Comparison of ENCODE assay signal across 8 cellular contexts in the genomic region with DNA sequence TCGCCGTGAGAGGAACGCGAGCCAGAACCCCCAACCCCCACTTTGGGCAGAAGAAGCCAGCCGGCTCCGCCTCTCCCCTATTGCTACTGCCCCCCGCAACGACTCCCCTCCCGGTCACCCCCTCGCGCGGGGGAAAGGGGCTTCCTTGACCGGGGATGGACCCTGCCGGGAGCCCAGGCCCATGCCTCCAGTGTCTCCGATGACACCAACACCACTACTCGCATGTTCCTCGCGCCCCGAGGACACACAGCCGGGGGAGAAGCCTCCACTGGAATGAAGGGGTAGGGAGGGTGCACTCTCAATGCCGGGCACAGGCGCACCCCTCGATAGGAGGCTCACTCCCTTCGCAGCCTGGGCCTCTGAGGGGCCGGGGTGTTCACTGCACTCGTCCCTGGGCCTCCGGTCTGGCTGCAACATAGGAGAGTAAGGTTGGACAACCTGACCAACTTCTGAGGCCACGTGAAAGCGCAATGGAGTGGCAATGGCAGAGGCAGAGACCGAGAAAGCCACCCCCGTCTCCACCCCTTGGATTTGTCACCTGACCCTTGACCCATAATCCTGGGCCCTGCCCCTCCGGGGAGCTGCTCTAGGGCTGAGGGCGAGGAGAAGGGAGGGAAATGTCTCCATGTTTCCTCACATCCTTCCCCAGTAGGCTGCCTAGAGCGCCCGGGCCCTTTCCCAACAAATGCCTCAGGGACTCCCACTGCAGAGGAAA. TPM values are rescaled to one million over a fixed set of nuclear protein-coding genes. Genes with fewer than 3 reads are reported as not detected.
A peak's percentile ranks its signal among the peaks of the same experiment; 100 is the strongest.
DNase-seq lines count a peak whose midpoint lies in the region; ATAC-seq and TF ChIP-seq lines count a peak whose summit lies in the region.
"Had no signal": no experiment of that assay in that cellular context is flagged by ENCODE, and none has a peak within 500 bp of the region (broad histone marks: within the 10 kb centered on the region; RNA-seq: fewer than 3 reads in every experiment).

No MANE protein-coding gene starts in this region.

- no peak for TF ChIP-seq POLR2A in adrenal gland (IDR thresholded peaks at IDR 0.05)

- peaks cover 1% of the 10 kb centered on the region for H3K36me3 Mint-ChIP-seq in activated T-helper 1 cell treated with anti-CD3 and anti-CD28 coated beads, Interleukin-12 subunit alpha, Interleukin-12 subunit beta, Interleukin-2, Interleukin-4 antibody, amounts not matched to agents 30 ng/mL and 10 ng/mL and 1 ng/mL, durations not matched to agents 14 hours and 24 hours and 36 hours (ENCODE audit: low read depth)

- H3K27me3 ChIP-seq in HUES6 (ENCODE audit: control insufficient read depth, insufficient read depth, low read length) = peaks cover 86% of the 10 kb centered on the region
- H3K27me3 ChIP-seq in iPS-18a (ENCODE audit: control insufficient read depth, insufficient read depth, low read length) = peaks cover 91% of the 10 kb centered on the region
- peaks cover 25% of the 10 kb centered on the region for H3K27me3 ChIP-seq in adrenal gland

- no peak overlapping the region for H3K27ac ChIP-seq in HUES6 (ENCODE audit: low read depth, low read length)
- no peak overlapping the region for H3K27ac ChIP-seq in iPS-18a (ENCODE audit: low read length)
- peak overlapping the region in 2 of 5 donors; percentile 3 to 13 for H3K27ac ChIP-seq in adrenal gland

- H3K9me3 Mint-ChIP-seq in activated T-helper 1 cell treated with anti-CD3 and anti-CD28 coated beads, Interleukin-12 subunit alpha, Interleukin-12 subunit beta, Interleukin-2, Interleukin-4 antibody, amounts not matched to agents 30 ng/mL and 10 ng/mL and 1 ng/mL, durations not matched to agents 14 hours and 24 hours and 36 hours = no peaks in the 10 kb centered on the region
- H3K9me3 Mint-ChIP-seq: activated naive CD4-positive, alpha-beta T cell treated with anti-CD3 and anti-CD28 coated beads, Interleukin-2, amount 50 U/mL, for 72 hours had no signal

- intact Hi-C loops in activated T-helper 1 cell treated with anti-CD3 and anti-CD28 coated beads, Interleukin-12 subunit alpha, Interleukin-12 subunit beta, Interleukin-2, Interleukin-4 antibody, amounts not matched to agents 30 ng/mL and 10 ng/mL and 1 ng/mL, durations not matched to agents 14 hours and 24 hours and 36 hours (cut with micrococcal nuclease) = loop anchor here (1.0 to 5.0 kb wide), 5 partner anchors 42 to 186 kb away; partner anchors contain the start of genes DNAI1, ENHO and FAM219A
- intact Hi-C loops in adrenal gland (cut with DNase I) = loop anchor here (2.0 to 10.0 kb wide), 4 partner anchors 40 to 188 kb away; no protein-coding TSS in a partner anchor

- H3K27me3 Mint-ChIP-seq in activated T-helper 1 cell treated with anti-CD3 and anti-CD28 coated beads, Interleukin-12 subunit alpha, Interleukin-12 subunit beta, Interleukin-2, Interleukin-4 antibody, amounts not matched to agents 30 ng/mL and 10 ng/mL and 1 ng/mL, durations not matched to agents 14 hours and 24 hours and 36 hours (ENCODE audit: insufficient read depth) = peaks cover 69% of the 10 kb centered on the region

- ATAC-seq in HG02571 (IDR thresholded peaks at IDR 0.05; ENCODE audit: unreplicated experiment) = no peak

- TF ChIP-seq CTCF in adrenal gland (IDR thresholded peaks at IDR 0.05) = no peak

- DNase-seq in activated T-helper 1 cell treated with anti-CD3 and anti-CD28 coated beads, Interleukin-12 subunit alpha, Interleukin-12 subunit beta, Interleukin-2, Interleukin-4 antibody, amounts not matched to agents 30 ng/mL and 10 ng/mL and 1 ng/mL, durations not matched to agents 14 hours and 24 hours and 36 hours (ENCODE audit: low spot score) = no peak
- DNase-seq in stimulated activated CD8-positive, alpha-beta memory T cell treated with anti-CD3 and anti-CD28 coated beads, Interleukin-4, amount 100 ng/mL, for 48 hours = peak; percentile 39
- DNase-seq in HK-2 (ENCODE audit: unreplicated experiment) (no peak), adrenal gland (no peak)

- H3K4me1 ChIP-seq in HUES6 (ENCODE audit: control insufficient read depth, insufficient read depth, low read length) (peaks cover 52% of the 10 kb centered on the region), iPS-18a (ENCODE audit: control insufficient read depth, low read depth, low read length) (peaks cover 26% of the 10 kb centered on the region), adrenal gland (replicated peaks in 1 of 2) (peaks cover 0 to 4% of the 10 kb centered on the region in 2 donors)

- H3K27ac Mint-ChIP-seq in activated T-helper 1 cell treated with anti-CD3 and anti-CD28 coated beads, Interleukin-12 subunit alpha, Interleukin-12 subunit beta, Interleukin-2, Interleukin-4 antibody, amounts not matched to agents 30 ng/mL and 10 ng/mL and 1 ng/mL, durations not matched to agents 14 hours and 24 hours and 36 hours = no peak overlapping the region
- H3K27ac Mint-ChIP-seq: activated naive CD4-positive, alpha-beta T cell treated with anti-CD3 and anti-CD28 coated beads, Interleukin-2, amount 50 U/mL, for 72 hours had no signal

- H3K9ac ChIP-seq in HUES6 (ENCODE audit: low read length) (peak overlapping the region; percentile 9), iPS-18a (ENCODE audit: low read length) (no peak overlapping the region)

- H3K4me3 Mint-ChIP-seq in activated T-helper 1 cell treated with anti-CD3 and anti-CD28 coated beads, Interleukin-12 subunit alpha, Interleukin-12 subunit beta, Interleukin-2, Interleukin-4 antibody, amounts not matched to agents 30 ng/mL and 10 ng/mL and 1 ng/mL, durations not matched to agents 14 hours and 24 hours and 36 hours = peak overlapping the region; percentile 64

- WGBS in adrenal gland, 4 donors = 43 to 77% (median 50%) methylated on average over 2 to 35 of the region's 35 CpGs

- H3K9me3 ChIP-seq in HUES6 (ENCODE audit: control insufficient read depth, insufficient read depth, low read depth, low read length) = no peaks in the 10 kb centered on the region
- no peaks in the 10 kb centered on the region for H3K9me3 ChIP-seq in iPS-18a (ENCODE audit: control insufficient read depth, low read depth, low read length)
- H3K9me3 ChIP-seq in adrenal gland (replicated peaks in 1 of 3) = no peaks in the 10 kb centered on the region

- H3K36me3 ChIP-seq in HUES6 (ENCODE audit: control insufficient read depth, insufficient read depth, low read length) = no peaks in the 10 kb centered on the region
- H3K36me3 ChIP-seq in iPS-18a (ENCODE audit: control insufficient read depth, low read depth, low read length) = no peaks in the 10 kb centered on the region
- no peaks in the 10 kb centered on the region for H3K36me3 ChIP-seq in adrenal gland (replicated peaks in 1 of 2)

- H3K4me3 ChIP-seq in HUES6 (ENCODE audit: low read depth, low read length) (peak overlapping the region; percentile 78), iPS-18a (ENCODE audit: low read length) (peak overlapping the region; percentile 65), adrenal gland (peak overlapping the region in 1 of 4 donors; percentile 57)

- H3K4me1 Mint-ChIP-seq in activated T-helper 1 cell treated with anti-CD3 and anti-CD28 coated beads, Interleukin-12 subunit alpha, Interleukin-12 subunit beta, Interleukin-2, Interleukin-4 antibody, amounts not matched to agents 30 ng/mL and 10 ng/mL and 1 ng/mL, durations not matched to agents 14 hours and 24 hours and 36 hours (ENCODE audit: low read depth) = peaks cover 15% of the 10 kb centered on the region

RNA-seq across cellular contexts. Expression of gene CNTFR, which starts 1.0 kb away (rescaled TPM):
- not detected in 2 replicates for total RNA-seq in activated T-helper 1 cell treated with anti-CD3 and anti-CD28 coated beads, Interleukin-12 subunit alpha, Interleukin-12 subunit beta, Interleukin-2, Interleukin-4 antibody, amounts not matched to agents 30 ng/mL and 10 ng/mL and 1 ng/mL, durations not matched to agents 14 hours and 24 hours and 36 hours
- total RNA-seq in adrenal gland = 1 to 10 TPM; 2.2 to 9.7 (median 3.8) TPM
- polyA plus RNA-seq in adrenal gland = 10 to 100 TPM in 1 of 3 donors, 1 to 10 TPM in 2; 1.1 to 15.2 (median 5.7) TPM

RNA-seq across cellular contexts. Expression of gene RPP25L, which starts 21.4 kb away (rescaled TPM):
- 37.5 and 40.2 TPM in 2 replicates for total RNA-seq in activated T-helper 1 cell treated with anti-CD3 and anti-CD28 coated beads, Interleukin-12 subunit alpha, Interleukin-12 subunit beta, Interleukin-2, Interleukin-4 antibody, amounts not matched to agents 30 ng/mL and 10 ng/mL and 1 ng/mL, durations not matched to agents 14 hours and 24 hours and 36 hours
- total RNA-seq in adrenal gland = 10 to 100 TPM; 11.3 to 40.9 (median 26.8) TPM
- polyA plus RNA-seq in adrenal gland = 10 to 100 TPM; 10.5 to 32.5 (median 28.3) TPM

RNA-seq across cellular contexts. Expression of gene DCTN3, which starts 29.8 kb away (rescaled TPM):
- total RNA-seq in activated T-helper 1 cell treated with anti-CD3 and anti-CD28 coated beads, Interleukin-12 subunit alpha, Interleukin-12 subunit beta, Interleukin-2, Interleukin-4 antibody, amounts not matched to agents 30 ng/mL and 10 ng/mL and 1 ng/mL, durations not matched to agents 14 hours and 24 hours and 36 hours = 59.3 and 62.2 TPM in 2 replicates
- total RNA-seq in adrenal gland = 100 to 1,000 TPM in 5 of 8 donors, 10 to 100 TPM in 3; 46.6 to 163 (median 108) TPM
- 10 to 100 TPM; 51.3 to 95.8 (median 74.0) TPM for polyA plus RNA-seq in adrenal gland

RNA-seq across cellular contexts. Expression of gene ARID3C, which starts 38.3 kb away (rescaled TPM):
- total RNA-seq in activated T-helper 1 cell treated with anti-CD3 and anti-CD28 coated beads, Interleukin-12 subunit alpha, Interleukin-12 subunit beta, Interleukin-2, Interleukin-4 antibody, amounts not matched to agents 30 ng/mL and 10 ng/mL and 1 ng/mL, durations not matched to agents 14 hours and 24 hours and 36 hours = 0.23 TPM in 1 of 2 replicates, not detected in the other
- total RNA-seq in adrenal gland = not detected
- polyA plus RNA-seq in adrenal gland = not detected

RNA-seq across cellular contexts. Expression of gene SIGMAR1, which starts 47.1 kb away (rescaled TPM):
- 128 and 130 TPM in 2 replicates for total RNA-seq in activated T-helper 1 cell treated with anti-CD3 and anti-CD28 coated beads, Interleukin-12 subunit alpha, Interleukin-12 subunit beta, Interleukin-2, Interleukin-4 antibody, amounts not matched to agents 30 ng/mL and 10 ng/mL and 1 ng/mL, durations not matched to agents 14 hours and 24 hours and 36 hours
- total RNA-seq in adrenal gland = 100 to 1,000 TPM in 4 of 8 donors, 10 to 100 TPM in 4; 64.6 to 158 (median 99.9) TPM
- polyA plus RNA-seq in adrenal gland = 10 to 100 TPM; 34.6 to 96.3 (median 65.9) TPM
